Comparison of ENCODE assay signal across 26 cellular contexts in the genomic region with DNA sequence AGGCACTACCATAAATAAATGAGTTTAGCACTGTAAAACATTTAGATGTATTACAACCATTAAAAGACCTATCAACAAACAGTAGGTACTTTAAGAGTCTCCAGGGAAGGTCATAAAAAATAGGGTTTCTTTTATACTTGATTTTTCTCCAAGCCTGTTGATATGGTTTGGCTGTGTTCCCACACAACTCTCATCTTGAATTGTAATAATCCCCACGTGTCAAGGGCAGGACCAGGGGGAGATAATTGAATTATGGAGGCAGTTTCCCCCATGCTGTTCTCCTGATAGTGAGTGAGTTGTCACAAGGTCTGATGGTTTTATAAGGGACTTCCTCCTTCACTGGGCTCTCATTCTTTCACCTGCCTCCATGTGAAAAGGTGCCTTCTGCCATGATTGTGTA.
DNase-seq lines count a peak whose midpoint lies in the region; ATAC-seq and TF ChIP-seq lines count a peak whose summit lies in the region.
"Had no signal": no experiment of that assay in that cellular context is flagged by ENCODE, and none has a peak within 500 bp of the region (broad histone marks: within the 10 kb centered on the region; RNA-seq: fewer than 3 reads in every experiment).

No MANE protein-coding gene starts in this region.

- H3K27me3 Mint-ChIP-seq in WTC11 (ENCODE audit: low read depth) (no peaks in the 10 kb centered on the region; the same call in 1 of the 2 replicates), progenitor cell of endocrine pancreas (no peaks in the 10 kb centered on the region)
- H3K27me3 Mint-ChIP-seq: activated naive CD4-positive, alpha-beta T cell treated with anti-CD3 and anti-CD28 coated beads, Interleukin-2, amount 10 ng/mL, durations not matched to agents 7 days and 5 days had no signal

- intact Hi-C loops in transverse colon (cut with DNase I; ENCODE audit: low total_unique reads): no loop called here

- TF ChIP-seq EP300 in transverse colon (IDR thresholded peaks at IDR 0.05; ENCODE audit: low read depth) (no peak), suprapubic skin (IDR thresholded peaks at IDR 0.05) (no peak)

- TF ChIP-seq POLR2A in transverse colon (IDR thresholded peaks at IDR 0.05) (peak; percentile 41), suprapubic skin (IDR thresholded peaks at IDR 0.05) (no peak)

- H3K4me1 Mint-ChIP-seq in WTC11 (peaks cover 7% of the 10 kb centered on the region), progenitor cell of endocrine pancreas (ENCODE audit: low read depth) (no peaks in the 10 kb centered on the region)
- H3K4me1 Mint-ChIP-seq: activated naive CD4-positive, alpha-beta T cell treated with anti-CD3 and anti-CD28 coated beads, Interleukin-2, amount 10 ng/mL, durations not matched to agents 7 days and 5 days; naive thymus-derived CD4-positive, alpha-beta T cell; stimulated activated effector memory CD8-positive, alpha-beta T cell treated with anti-CD3 and anti-CD28 coated beads, Interleukin-12 subunit alpha, Interleukin-12 subunit beta, amount 100 ng/mL, for 72 hours had no signal

- TF ChIP-seq CTCF in WTC11 (IDR thresholded peaks at IDR 0.05) (no peak), transverse colon (IDR thresholded peaks at IDR 0.05) (no peak), progenitor cell of endocrine pancreas (IDR thresholded peaks at IDR 0.05; ENCODE audit: unreplicated experiment) (no peak), suprapubic skin (IDR thresholded peaks at IDR 0.05) (no peak)

- H3K9me3 ChIP-seq in transverse colon (no peaks in the 10 kb centered on the region), suprapubic skin (no peaks in the 10 kb centered on the region)
- H3K9me3 ChIP-seq: BE2C, breast epithelium, HAP-1 had no signal

- H3K36me3 ChIP-seq in transverse colon (no peaks in the 10 kb centered on the region), suprapubic skin (no peaks in the 10 kb centered on the region)
- H3K36me3 ChIP-seq: BE2C, breast epithelium, HAP-1, left lung, WERI-Rb-1 had no signal

- peaks cover 0 to 18% (median 2%) of the 10 kb centered on the region in 4 donors for H3K4me1 ChIP-seq in transverse colon
- H3K4me1 ChIP-seq in suprapubic skin: no peaks in the 10 kb centered on the region
- H3K4me1 ChIP-seq: BE2C, breast epithelium, foreskin keratinocyte, HAP-1, left lung had no signal

- H3K4me3 Mint-ChIP-seq in WTC11: no peak overlapping the region
- H3K4me3 Mint-ChIP-seq in progenitor cell of endocrine pancreas (ENCODE audit: low read depth): no peak overlapping the region
- H3K4me3 Mint-ChIP-seq: activated naive CD4-positive, alpha-beta T cell treated with anti-CD3 and anti-CD28 coated beads, Interleukin-2, amount 10 ng/mL, durations not matched to agents 7 days and 5 days; naive thymus-derived CD4-positive, alpha-beta T cell; stimulated activated effector memory CD8-positive, alpha-beta T cell treated with anti-CD3 and anti-CD28 coated beads, Interleukin-12 subunit alpha, Interleukin-12 subunit beta, amount 100 ng/mL, for 72 hours; T-helper 2 cell treated with Interferon-gamma antibody and Interleukin-4, amounts not matched to agents 5 μg/mL and 100 μg/mL, for 36 hours had no signal

- in situ Hi-C loops in transverse colon (cut with MboI; ENCODE audit: low pct_ligation_motif_present in 1 of 4, low pct_unique_long_range_greater_than_20kb in 1 of 4, low sequenced_read_pairs in 3 of 4): no loop called here

- ATAC-seq in WTC11: peak; percentile 41; the same call in 1 of the 2 replicates
- ATAC-seq in HG02970 (IDR thresholded peaks at IDR 0.05; ENCODE audit: low FRiP score, unreplicated experiment): no peak
- ATAC-seq: esophagus mucosa; foreskin keratinocyte; naive thymus-derived CD4-positive, alpha-beta T cell; Right ventricle myocardium inferior; stimulated activated effector memory CD8-positive, alpha-beta T cell treated with anti-CD3 and anti-CD28 coated beads, Interleukin-12 subunit alpha, Interleukin-12 subunit beta, amount 100 ng/mL, for 72 hours had no signal

- H3K4me3 ChIP-seq in transverse colon (no peak overlapping the region), suprapubic skin (no peak overlapping the region)
- H3K4me3 ChIP-seq: breast epithelium, HAP-1, left lung had no signal

- peak; percentile 45 for DNase-seq in NCI-H82 (lab: John Stamatoyannopoulos, UW)
- no peak for DNase-seq in NCI-H82 treated with DMSO at 0.1 percent for 48 hours (lab: John Stamatoyannopoulos, UW; ENCODE audit: unreplicated experiment)
- peak; percentile 13 to 37 for DNase-seq in NCI-H1930 (lab: John Stamatoyannopoulos, UW)
- no peak for DNase-seq in WTC11 (ENCODE audit: low spot score)
- DNase-seq in transverse colon: peak; percentile 26
- DNase-seq in progenitor cell of endocrine pancreas (ENCODE audit: low spot score, unreplicated experiment): no peak
- no peak for DNase-seq in suprapubic skin (ENCODE audit: low spot score in 2 of 2)
- DNase-seq: activated CD4-positive, alpha-beta T cell treated with anti-CD3 and anti-CD28 coated beads, Interleukin-2, amount 50 U/mL, for 1 hour; activated naive CD4-positive, alpha-beta T cell treated with anti-CD3 and anti-CD28 coated beads, Interleukin-2, amount 10 ng/mL, durations not matched to agents 7 days and 5 days; amniotic stem cell; BE2C; DND-41; effector CD8-positive, alpha-beta T cell; foreskin keratinocyte; left lung; naive thymus-derived CD4-positive, alpha-beta T cell; retina; substantia nigra; WERI-Rb-1 had no signal

- H3K9me3 Mint-ChIP-seq in WTC11 (peaks cover 15% of the 10 kb centered on the region), progenitor cell of endocrine pancreas (ENCODE audit: low read depth) (peaks cover 7% of the 10 kb centered on the region)
- H3K9me3 Mint-ChIP-seq: activated naive CD4-positive, alpha-beta T cell treated with anti-CD3 and anti-CD28 coated beads, Interleukin-2, amount 10 ng/mL, durations not matched to agents 7 days and 5 days had no signal

- no peak overlapping the region for H3K27ac Mint-ChIP-seq in WTC11
- H3K27ac Mint-ChIP-seq in progenitor cell of endocrine pancreas: no peak overlapping the region
- H3K27ac Mint-ChIP-seq: activated naive CD4-positive, alpha-beta T cell treated with anti-CD3 and anti-CD28 coated beads, Interleukin-2, amount 10 ng/mL, durations not matched to agents 7 days and 5 days; naive thymus-derived CD4-positive, alpha-beta T cell; stimulated activated effector memory CD8-positive, alpha-beta T cell treated with anti-CD3 and anti-CD28 coated beads, Interleukin-12 subunit alpha, Interleukin-12 subunit beta, amount 100 ng/mL, for 72 hours; T-helper 2 cell treated with Interferon-gamma antibody and Interleukin-4, amounts not matched to agents 5 μg/mL and 100 μg/mL, for 36 hours had no signal

- peak overlapping the region; percentile 1 to 46 (median 32) for H3K27ac ChIP-seq in transverse colon
- H3K27ac ChIP-seq in suprapubic skin: no peak overlapping the region
- H3K27ac ChIP-seq: breast epithelium, foreskin keratinocyte, left lung, WERI-Rb-1 had no signal

- POLR2A ChIA-PET in WTC11 (lab: Charles Lee): no interaction called here

- H3K27me3 ChIP-seq in transverse colon (no peaks in the 10 kb centered on the region), suprapubic skin (no peaks in the 10 kb centered on the region)
- H3K27me3 ChIP-seq: BE2C, breast epithelium, foreskin keratinocyte, left lung had no signal

- 0 to 10% methylated on average over 1 of the region's 1 CpG for WGBS in transverse colon (ENCODE audit: low coverage in 1 of 2), 2 donors
- WGBS in suprapubic skin: 18% methylated on average over 1 of the region's 1 CpG

- H3K36me3 Mint-ChIP-seq in WTC11: no peaks in the 10 kb centered on the region
- H3K36me3 Mint-ChIP-seq in progenitor cell of endocrine pancreas (ENCODE audit: insufficient read depth): no peaks in the 10 kb centered on the region
- H3K36me3 Mint-ChIP-seq: activated naive CD4-positive, alpha-beta T cell treated with anti-CD3 and anti-CD28 coated beads, Interleukin-2, amount 10 ng/mL, durations not matched to agents 7 days and 5 days; naive thymus-derived CD4-positive, alpha-beta T cell; stimulated activated effector memory CD8-positive, alpha-beta T cell treated with anti-CD3 and anti-CD28 coated beads, Interleukin-12 subunit alpha, Interleukin-12 subunit beta, amount 100 ng/mL, for 72 hours had no signal

- CTCF ChIA-PET in WTC11 (lab: Charles Lee): no interaction called here

TF ChIP-seq in WTC11, 78 proteins besides CTCF, POLR2A, EP300 and RAD21 (continues in another document):
- no peak for TF ChIP-seq ELF4 (CRISPR knock-in tag; IDR thresholded peaks at IDR 0.05; ENCODE audit: low read depth)
- TF ChIP-seq TEAD4 (CRISPR knock-in tag; IDR thresholded peaks at IDR 0.05): no peak
- TF ChIP-seq, protein P1, sequence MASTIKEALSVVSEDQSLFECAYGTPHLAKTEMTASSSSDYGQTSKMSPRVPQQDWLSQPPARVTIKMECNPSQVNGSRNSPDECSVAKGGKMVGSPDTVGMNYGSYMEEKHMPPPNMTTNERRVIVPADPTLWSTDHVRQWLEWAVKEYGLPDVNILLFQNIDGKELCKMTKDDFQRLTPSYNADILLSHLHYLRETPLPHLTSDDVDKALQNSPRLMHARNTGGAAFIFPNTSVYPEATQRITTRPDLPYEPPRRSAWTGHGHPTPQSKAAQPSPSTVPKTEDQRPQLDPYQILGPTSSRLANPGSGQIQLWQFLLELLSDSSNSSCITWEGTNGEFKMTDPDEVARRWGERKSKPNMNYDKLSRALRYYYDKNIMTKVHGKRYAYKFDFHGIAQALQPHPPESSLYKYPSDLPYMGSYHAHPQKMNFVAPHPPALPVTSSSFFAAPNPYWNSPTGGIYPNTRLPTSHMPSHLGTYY (CRISPR knock-in tag; IDR thresholded peaks at IDR 0.05): no peak
- TF ChIP-seq, protein P2, sequence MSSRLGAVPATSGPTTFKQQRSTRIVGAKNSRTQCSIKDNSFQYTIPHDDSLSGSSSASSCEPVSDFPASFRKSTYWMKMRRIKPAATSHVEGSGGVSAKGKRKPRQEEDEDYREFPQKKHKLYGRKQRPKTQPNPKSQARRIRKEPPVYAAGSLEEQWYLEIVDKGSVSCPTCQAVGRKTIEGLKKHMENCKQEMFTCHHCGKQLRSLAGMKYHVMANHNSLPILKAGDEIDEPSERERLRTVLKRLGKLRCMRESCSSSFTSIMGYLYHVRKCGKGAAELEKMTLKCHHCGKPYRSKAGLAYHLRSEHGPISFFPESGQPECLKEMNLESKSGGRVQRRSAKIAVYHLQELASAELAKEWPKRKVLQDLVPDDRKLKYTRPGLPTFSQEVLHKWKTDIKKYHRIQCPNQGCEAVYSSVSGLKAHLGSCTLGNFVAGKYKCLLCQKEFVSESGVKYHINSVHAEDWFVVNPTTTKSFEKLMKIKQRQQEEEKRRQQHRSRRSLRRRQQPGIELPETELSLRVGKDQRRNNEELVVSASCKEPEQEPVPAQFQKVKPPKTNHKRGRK (CRISPR knock-in tag; IDR thresholded peaks at IDR 0.05; ENCODE audit: borderline replicate concordance): no peak
- TF ChIP-seq, protein P3, sequence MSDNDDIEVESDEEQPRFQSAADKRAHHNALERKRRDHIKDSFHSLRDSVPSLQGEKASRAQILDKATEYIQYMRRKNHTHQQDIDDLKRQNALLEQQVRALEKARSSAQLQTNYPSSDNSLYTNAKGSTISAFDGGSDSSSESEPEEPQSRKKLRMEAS (CRISPR knock-in tag; IDR thresholded peaks at IDR 0.05): no peak

Comparison
In these comparisons a context has a peak if more than half of its experiments do, and no peak if none do; other contexts are left out.
1. DNase-seq: peak in NCI-H82 (single experiment), NCI-H1930 (2 of 2) and transverse colon (single experiment); none in NCI-H82 treated with DMSO at 0.1 percent for 48 hours (single experiment), WTC11 (single experiment), progenitor cell of endocrine pancreas (single experiment) and suprapubic skin (0 of 2).